Comparison of ENCODE assay signal across 21 cellular contexts in the genomic region with DNA sequence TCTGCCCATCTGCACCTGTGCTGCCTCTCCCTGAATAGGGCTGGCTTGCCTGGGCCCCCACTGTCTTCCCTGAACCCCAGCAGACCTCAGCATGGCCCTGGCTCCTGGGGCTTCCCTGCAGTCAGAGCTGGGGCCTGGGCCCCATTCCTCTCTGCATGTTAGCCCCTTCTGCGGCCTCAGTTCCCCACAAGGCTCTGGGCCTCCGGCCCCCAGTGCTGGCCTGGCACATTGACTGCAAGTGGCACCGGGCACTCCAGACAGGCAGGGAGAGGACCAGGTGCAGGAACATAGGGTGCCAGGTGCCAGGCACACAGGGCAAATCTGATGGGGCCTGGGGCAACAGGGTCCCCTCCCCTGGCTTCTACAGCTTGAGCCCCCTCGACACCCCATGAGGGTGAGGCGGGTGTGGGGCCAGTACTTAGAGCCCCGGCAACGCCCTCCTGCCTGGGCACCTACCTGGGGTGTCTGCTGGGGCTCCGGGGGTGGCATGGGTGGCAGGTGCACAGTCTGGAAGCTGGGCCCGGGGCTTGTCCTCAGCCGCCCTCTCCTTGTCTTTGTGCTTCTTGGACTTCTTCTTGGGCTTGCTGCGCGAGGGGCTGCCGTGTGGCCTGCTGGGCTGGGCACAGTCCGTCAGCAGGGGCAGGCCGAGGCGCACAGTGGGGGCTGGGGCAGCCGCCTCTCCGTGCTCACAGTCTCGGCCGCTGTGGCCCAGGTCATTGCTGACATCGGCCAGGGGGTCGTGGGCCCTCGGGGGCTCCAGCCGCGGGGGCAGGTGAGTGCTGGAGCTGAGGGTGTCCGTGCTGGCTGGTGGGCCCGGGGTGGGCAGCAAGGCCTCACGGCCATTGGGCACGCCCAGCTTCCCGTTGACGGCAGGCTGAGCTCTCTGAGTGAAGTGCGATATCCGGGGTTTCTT. TPM values are rescaled to one million over a fixed set of nuclear protein-coding genes. Genes with fewer than 3 reads are reported as not detected.
DNase-seq lines count a peak whose midpoint lies in the region; ATAC-seq, FAIRE-seq and TF ChIP-seq lines count a peak whose summit lies in the region.
"Had no signal": no experiment of that assay in that cellular context is flagged by ENCODE, and none has a peak within 500 bp of the region (broad histone marks: within the 10 kb centered on the region; RNA-seq: fewer than 3 reads in every experiment).

No MANE protein-coding gene starts in this region.

- ATAC-seq in right cardiac atrium (peak; percentile 5 to 12), Right ventricle myocardium superior (ENCODE audit: poor library complexity) (no peak), IMR-90 (ENCODE audit: low read depth) (no peak), HG03439 (IDR thresholded peaks at IDR 0.05; ENCODE audit: unreplicated experiment) (no peak), GM19395 (IDR thresholded peaks at IDR 0.05; ENCODE audit: unreplicated experiment) (no peak)
- ATAC-seq in stimulated activated effector memory CD8-positive, alpha-beta T cell treated with anti-CD3 and anti-CD28 coated beads, Interleukin-12 subunit alpha, Interleukin-12 subunit beta, amount 100 ng/mL, for 72 hours, result no peak

- TF ChIP-seq RAD21 in IMR-90 (IDR thresholded peaks at IDR 0.05; ENCODE audit: low read length), result no peak
- TF ChIP-seq RAD21 in H1 (IDR thresholded peaks at IDR 0.05 in 1 of 2, conservative IDR thresholded peaks at IDR 0.05 in 1 of 2; ENCODE audit: low read depth in 2 of 2, low read length in 2 of 2), result no peak

- no peak overlapping the region for H3K18ac ChIP-seq in IMR-90 (ENCODE audit: low read depth, low read length)
- no peak overlapping the region for H3K18ac ChIP-seq in H1 (ENCODE audit: extremely low read depth, low read length)

- no peak overlapping the region for H3K4ac ChIP-seq in IMR-90 (ENCODE audit: low read depth, low read length)
- H3K4ac ChIP-seq in H1 (replicated peaks; ENCODE audit: insufficient read length, low read depth, low read length), result no peak overlapping the region

- H2AFZ ChIP-seq in IMR-90 (replicated peaks; ENCODE audit: low read length, poor library complexity) (no peak overlapping the region), H1 (ENCODE audit: low read length) (no peak overlapping the region)

- TF ChIP-seq EP300 in H1 (IDR thresholded peaks at IDR 0.05; ENCODE audit: borderline replicate concordance in 1 of 2, low read depth in 2 of 2, low read length in 2 of 2), result no peak

- H3K27me3 ChIP-seq in right cardiac atrium (ENCODE audit: control insufficient read depth, insufficient read depth) (no peaks in the 10 kb centered on the region), IMR-90 (ENCODE audit: control insufficient read depth, insufficient read depth, low read length) (no peaks in the 10 kb centered on the region), H1 (replicated peaks in 1 of 4; ENCODE audit: control insufficient read depth in 3 of 4, extremely low read depth in 1 of 4, insufficient read depth in 3 of 4, low read length in 3 of 4) (no peaks in the 10 kb centered on the region)
- H3K27me3 ChIP-seq: SJSA1, testis, vagina had no signal

- FAIRE-seq in H1 (lab: Jason Lieb, UNC), result no peak
- FAIRE-seq: RCC 7860 had no signal

- dilution Hi-C loops in IMR-90 (cut with HindIII; ENCODE audit: low sequenced_read_pairs, unreplicated experiment), result no loop called here

- no peak overlapping the region for H2BK12ac ChIP-seq in H1 (ENCODE audit: low read depth, low read length)

- H3K36me3 Mint-ChIP-seq in stimulated activated effector memory CD8-positive, alpha-beta T cell treated with anti-CD3 and anti-CD28 coated beads, Interleukin-12 subunit alpha, Interleukin-12 subunit beta, amount 100 ng/mL, for 72 hours, result peaks cover 99% of the 10 kb centered on the region

- H3K4me1 ChIP-seq in right cardiac atrium (ENCODE audit: control insufficient read depth, insufficient read depth, low read length) (no peaks in the 10 kb centered on the region), IMR-90 (ENCODE audit: control insufficient read depth, insufficient read depth, low read length) (peaks cover 13% of the 10 kb centered on the region), H1 (replicated peaks in 1 of 4; ENCODE audit: control insufficient read depth in 3 of 4, insufficient read depth in 4 of 4, low read length in 3 of 4) (no peaks in the 10 kb centered on the region; a peak in 3 of 7 replicates)

- H3K4me1 Mint-ChIP-seq in stimulated activated effector memory CD8-positive, alpha-beta T cell treated with anti-CD3 and anti-CD28 coated beads, Interleukin-12 subunit alpha, Interleukin-12 subunit beta, amount 100 ng/mL, for 72 hours, result peaks cover 21% of the 10 kb centered on the region
- H3K4me1 Mint-ChIP-seq: activated naive CD4-positive, alpha-beta T cell treated with anti-CD3 and anti-CD28 coated beads, Interleukin-2, amount 50 U/mL, for 24 hours had no signal

- no peaks in the 10 kb centered on the region for H3K23me2 ChIP-seq in H1 (ENCODE audit: low read depth, low read length)

- BruUV-seq in IMR-90 (replicated peaks; lab: Mats Ljungman, UMichigan), result no TSS peak

- no peak for TF ChIP-seq POLR2A in IMR-90 (IDR thresholded peaks at IDR 0.05; ENCODE audit: low read depth, low read length)
- TF ChIP-seq POLR2A in H1 (IDR thresholded peaks at IDR 0.05; ENCODE audit: control extremely low read depth in 1 of 2, low read depth in 2 of 2, low read length in 2 of 2), result no peak

- POLR2A ChIA-PET in IMR-90 (lab: Charles Lee; ENCODE audit: unreplicated experiment), result no interaction called here
- POLR2A ChIA-PET in H1 (lab: Charles Lee; ENCODE audit: partially characterized antibody), result interaction anchor here (0.6 to 1.5 kb wide), 6 partner anchors 10 to 381 kb away, joined by 3 to 6 read pairs (median 3); partner anchors contain the start of gene UPF1

- H4K8ac ChIP-seq in IMR-90 (ENCODE audit: low read depth in 2 of 2, low read length in 2 of 2), result no peak overlapping the region
- peak overlapping the region; percentile 84; the same call in 1 of the 2 replicates for H4K8ac ChIP-seq in H1 (ENCODE audit: extremely low read depth, insufficient read depth, low read length)

- no peak overlapping the region for H4K5ac ChIP-seq in IMR-90 (ENCODE audit: low read depth, low read length)
- H4K5ac ChIP-seq in H1 (ENCODE audit: insufficient read length, low read depth, low read length), result no peak overlapping the region

- WGBS in right cardiac atrium, result 75% methylated on average over 33 of the region's 33 CpGs
- WGBS in IMR-90 (ENCODE audit: extremely low coverage in 2 of 2, insufficient read length in 1 of 2), 2 experiments, result 90% methylated on average over 14 of the region's 33 CpGs; no CpG with 5 or more reads in 1 of the 2 experiments
- WGBS in H1 (ENCODE audit: extremely low coverage in 1 of 2, insufficient coverage in 1 of 2, insufficient read length in 1 of 2, insufficient replicate concordance in 2 of 2, low coverage in 1 of 2, low lambda C conversion rate in 2 of 2, missing lambda C conversion rate in 1 of 2), 2 experiments, result 88% methylated on average over 27 of the region's 33 CpGs; no CpG with 5 or more reads in 1 of the 2 experiments

- H3K9ac ChIP-seq in IMR-90 (ENCODE audit: low read depth, low read length), result no peak overlapping the region
- no peak overlapping the region for H3K9ac ChIP-seq in H1 (replicated peaks in 1 of 4; ENCODE audit: extremely low read depth in 1 of 4, low read depth in 3 of 4, low read length in 3 of 4)

- H3K9me1 ChIP-seq in IMR-90 (ENCODE audit: insufficient read depth, low read length), result 0 out of 2 replicates have a peak, but pooled peaks cover 5% of the 10 kb centered on the region

- H2BK120ac ChIP-seq in IMR-90 (ENCODE audit: low read depth, low read length), result no peak overlapping the region
- no peak overlapping the region for H2BK120ac ChIP-seq in H1 (replicated peaks; ENCODE audit: low read depth, low read length)

- H3K27ac Mint-ChIP-seq in stimulated activated effector memory CD8-positive, alpha-beta T cell treated with anti-CD3 and anti-CD28 coated beads, Interleukin-12 subunit alpha, Interleukin-12 subunit beta, amount 100 ng/mL, for 72 hours, result peak overlapping the region; percentile 88
- H3K27ac Mint-ChIP-seq: activated naive CD4-positive, alpha-beta T cell treated with anti-CD3 and anti-CD28 coated beads, Interleukin-2, amount 50 U/mL, for 24 hours; stimulated activated memory B cell treated with anti-CD40 and anti-IgM and Interleukin-4, amounts not matched to agents 10 μg/mL and 1 μg/mL and 100 μg/mL, for 72 hours had no signal

- H3K4me2 ChIP-seq in IMR-90 (ENCODE audit: low read depth, low read length), result no peak overlapping the region
- H3K4me2 ChIP-seq in H1 (ENCODE audit: insufficient read depth in 1 of 2, low read depth in 2 of 2, low read length in 2 of 2), result no peak overlapping the region
- H3K4me2 ChIP-seq: smooth muscle cell had no signal

- H3K4me3 Mint-ChIP-seq in stimulated activated effector memory CD8-positive, alpha-beta T cell treated with anti-CD3 and anti-CD28 coated beads, Interleukin-12 subunit alpha, Interleukin-12 subunit beta, amount 100 ng/mL, for 72 hours, result no peak overlapping the region
- H3K4me3 Mint-ChIP-seq: activated naive CD4-positive, alpha-beta T cell treated with anti-CD3 and anti-CD28 coated beads, Interleukin-2, amount 50 U/mL, for 24 hours; stimulated activated memory B cell treated with anti-CD40 and anti-IgM and Interleukin-4, amounts not matched to agents 10 μg/mL and 1 μg/mL and 100 μg/mL, for 72 hours had no signal

- H3K9me3 Mint-ChIP-seq in stimulated activated effector memory CD8-positive, alpha-beta T cell treated with anti-CD3 and anti-CD28 coated beads, Interleukin-12 subunit alpha, Interleukin-12 subunit beta, amount 100 ng/mL, for 72 hours, result no peaks in the 10 kb centered on the region
- H3K9me3 Mint-ChIP-seq: activated naive CD4-positive, alpha-beta T cell treated with anti-CD3 and anti-CD28 coated beads, Interleukin-2, amount 50 U/mL, for 24 hours; stimulated activated memory B cell treated with anti-CD40 and anti-IgM and Interleukin-4, amounts not matched to agents 10 μg/mL and 1 μg/mL and 100 μg/mL, for 72 hours had no signal

- no peak overlapping the region for H2BK20ac ChIP-seq in IMR-90 (ENCODE audit: low read depth, low read length)
- H2BK20ac ChIP-seq in H1 (ENCODE audit: low read length), result no peak overlapping the region

- DNase-seq in right cardiac atrium (peak in 2 of 3 donors; percentile 61 to 71), Right ventricle myocardium superior (no peak), IMR-90 (no peak), H1 (ENCODE audit: low read depth in 1 of 2, low spot score in 2 of 2) (no peak), GM13976 (ENCODE audit: low spot score) (no peak)
- no peak for DNase-seq in stimulated activated effector memory CD8-positive, alpha-beta T cell treated with anti-CD3 and anti-CD28 coated beads, Interleukin-12 subunit alpha, Interleukin-12 subunit beta, amount 100 ng/mL, for 72 hours (ENCODE audit: low spot score in 2 of 2)
- DNase-seq: DMS 273 treated with DMSO at 0.1 percent for 48 hours, kidney glomerular epithelial cell, mammary epithelial cell had no signal

- no peak overlapping the region for H2BK15ac ChIP-seq in IMR-90 (ENCODE audit: low read depth, low read length)
- H2BK15ac ChIP-seq in H1 (ENCODE audit: low read length), result no peak overlapping the region

- H2AK5ac ChIP-seq in IMR-90 (ENCODE audit: low read depth, low read length), result no peak overlapping the region
- no peak overlapping the region for H2AK5ac ChIP-seq in H1 (ENCODE audit: low read depth, low read length)

- H3K56ac ChIP-seq in IMR-90 (ENCODE audit: extremely low read depth, insufficient read depth, low read length), result no peak overlapping the region
- no peak overlapping the region for H3K56ac ChIP-seq in H1 (replicated peaks; ENCODE audit: insufficient read length, low read depth, low read length)

- CTCF ChIA-PET in IMR-90 (lab: Yijun Ruan, JAX) (interaction anchor here (3.5 kb wide), 1 partner anchor 13 kb away, joined by 21 read pairs; no protein-coding TSS in a partner anchor), H1 (lab: Charles Lee; ENCODE audit: partially characterized antibody) (interaction anchor here (0.5 to 13.5 kb wide), 43 partner anchors 10 to 445 kb away, joined by 3 to 143 read pairs (median 4); partner anchors contain the start of genes CERS1, COMP, REX1BD and SSBP4)

- H4K20me1 ChIP-seq in IMR-90 (ENCODE audit: insufficient read depth, low read length) (peaks cover 64% of the 10 kb centered on the region), H1 (replicated peaks in 1 of 2; ENCODE audit: control insufficient read depth in 1 of 2, insufficient read depth in 2 of 2, low read length in 2 of 2) (peaks cover 0 to 3% of the 10 kb centered on the region in 2 experiments)

- no peaks in the 10 kb centered on the region for H3K79me2 ChIP-seq in H1 (ENCODE audit: control insufficient read depth in 1 of 2, insufficient read depth in 2 of 2, low read length in 2 of 2)

- H3K9me3 ChIP-seq in right cardiac atrium (ENCODE audit: control insufficient read depth, low read length) (no peaks in the 10 kb centered on the region), IMR-90 (ENCODE audit: control insufficient read depth, insufficient read depth, low read length) (no peaks in the 10 kb centered on the region), H1 (ENCODE audit: insufficient read depth in 2 of 2, low read depth in 1 of 2, low read length in 1 of 2) (no peaks in the 10 kb centered on the region)
- H3K9me3 ChIP-seq: SJSA1, testis, vagina had no signal

- H2AK9ac ChIP-seq in IMR-90 (replicated peaks; ENCODE audit: low read depth, low read length, poor library complexity), result peak overlapping the region; percentile 91

- H2BK5ac ChIP-seq in IMR-90 (ENCODE audit: low read depth, low read length, poor library complexity, severe bottlenecking) (no peak overlapping the region), H1 (ENCODE audit: low read depth, low read length) (no peak overlapping the region)

- H3K4me3 ChIP-seq in right cardiac atrium (ENCODE audit: low read length) (no peak overlapping the region), IMR-90 (ENCODE audit: insufficient read depth, low read depth, low read length) (no peak overlapping the region), H1 (ENCODE audit: extremely low read depth in 1 of 4, insufficient read depth in 2 of 4, low read depth in 3 of 4, low read length in 4 of 4) (no peak overlapping the region)
- H3K4me3 ChIP-seq: SJSA1, smooth muscle cell, testis, vagina had no signal

- H4K91ac ChIP-seq in IMR-90 (ENCODE audit: insufficient read depth, low read depth, low read length) (no peak overlapping the region), H1 (replicated peaks; ENCODE audit: insufficient read length, low read length) (no peak overlapping the region)

- peaks cover 53% of the 10 kb centered on the region for H3K36me3 ChIP-seq in IMR-90 (ENCODE audit: control insufficient read depth, insufficient read depth, low read length)
- H3K36me3 ChIP-seq in H1 (ENCODE audit: control insufficient read depth in 2 of 4, insufficient read depth in 4 of 4, low read length in 3 of 4), result peaks cover 0 to 13% (median 4%) of the 10 kb centered on the region in 4 experiments; a peak in 3 of 8 replicates

- H3K79me1 ChIP-seq in IMR-90 (ENCODE audit: low read depth in 1 of 2, low read length in 2 of 2) (peaks cover 17 to 62% of the 10 kb centered on the region in 2 experiments), H1 (ENCODE audit: low read depth, low read length) (no peaks in the 10 kb centered on the region)

- in situ Hi-C loops in IMR-90 (cut with MboI; ENCODE audit: low sequenced_read_pairs), result loop anchor here (5.0 to 10.0 kb wide), 2 partner anchors 125 to 402 kb away; partner anchors contain the start of gene UBA52
- in situ Hi-C loops in GM13976 (cut with MboI; ENCODE audit: low sequenced_read_pairs, unreplicated experiment), result no loop called here

- H3K27ac ChIP-seq in right cardiac atrium (ENCODE audit: low read length) (no peak overlapping the region), IMR-90 (ENCODE audit: insufficient read depth, low read length) (no peak overlapping the region), H1 (ENCODE audit: low read depth, low read length) (no peak overlapping the region)
- H3K27ac ChIP-seq: SJSA1, testis had no signal

- TF ChIP-seq CTCF in IMR-90 (conservative IDR thresholded peaks at IDR 0.05; ENCODE audit: low read depth, low read length) (no peak), H1 (IDR thresholded peaks at IDR 0.05; ENCODE audit: control extremely low read depth in 1 of 3, insufficient read depth in 1 of 3, low read depth in 1 of 3, low read length in 3 of 3) (no peak), GM13976 (IDR thresholded peaks at IDR 0.05; ENCODE audit: borderline replicate concordance, control extremely low read depth, extremely low read depth, insufficient read depth, missing control alignments) (no peak)

- intact Hi-C loops in right cardiac atrium (cut with DNase I) (loop anchor here in 1 of 4 donors (10.0 kb wide), 2 partner anchors 125 to 395 kb away; partner anchors contain the start of gene UBA52), Right ventricle myocardium superior (cut with DNase I) (loop anchor here (5.0 to 10.0 kb wide), 2 partner anchors 112 to 415 kb away; no protein-coding TSS in a partner anchor), IMR-90 (cut with micrococcal nuclease) (loop anchor here (5.0 to 10.0 kb wide), 2 partner anchors 107 to 225 kb away; partner anchors contain the start of gene KXD1)

- H3K23ac ChIP-seq in IMR-90 (ENCODE audit: low read depth, low read length), result no peak overlapping the region
- H3K23ac ChIP-seq in H1 (ENCODE audit: insufficient read length), result no peak overlapping the region

- H3K14ac ChIP-seq in IMR-90 (replicated peaks; ENCODE audit: low read depth, low read length) (no peak overlapping the region), H1 (ENCODE audit: insufficient read length) (no peak overlapping the region)

RNA-seq across cellular contexts. Expression of gene ISYNA1, which starts 12.3 kb away (rescaled TPM):
- 10 to 100 TPM; 36.9 to 55.4 (median 45.3) TPM for total RNA-seq in right cardiac atrium
- 50.7 TPM for polyA plus RNA-seq in right cardiac atrium
- 26.0 TPM for total RNA-seq in Right ventricle myocardium superior
- total RNA-seq in IMR-90 (2012; rRNA removed), result 3.4 and 3.9 TPM in 2 replicates
- 24.7 and 29.4 TPM in 2 replicates for polyA plus RNA-seq in IMR-90 (2012; rRNA removed)
- polyA plus RNA-seq in IMR-90 (2012; cell fraction: cytosol; rRNA removed), result 12.2 and 29.5 TPM in 2 replicates
- polyA plus RNA-seq in IMR-90 (2012; cell fraction: nucleus; rRNA removed; ENCODE audit: low replicate concordance), result 118 and 248 TPM in 2 replicates
- total RNA-seq in H1 (2021; fragmentation: NEBNext Ultra II Directional; extraction: Animal tissue kit (Norgen Biotek cat#: 25700)), result 207 and 215 TPM in 2 replicates
- 264 and 330 TPM in 2 replicates for polyA plus RNA-seq in H1 (2011; rRNA removed)
- polyA plus RNA-seq in H1 (2011; cell fraction: cytosol; rRNA removed), result 164 TPM
- 558 TPM for polyA plus RNA-seq in H1 (2011; cell fraction: nucleus; rRNA removed)
- 147 to 255 TPM (median 231 TPM) in 4 replicates for polyA plus RNA-seq in H1 (2012, experiment 1 of 2)
- polyA plus RNA-seq in H1 (2012, experiment 2 of 2), result 269 TPM
- polyA plus RNA-seq in H1 (2013, experiment 1 of 2), result 172 TPM
- 158 TPM for polyA plus RNA-seq in H1 (2013, experiment 2 of 2)
- polyA minus RNA-seq in H1 (2011; rRNA and poly(A)+ RNA removed), result 67.7 and 79.7 TPM in 2 replicates
- polyA minus RNA-seq in H1 (2011; cell fraction: cytosol; rRNA and poly(A)+ RNA removed), result 153 TPM
- polyA minus RNA-seq in H1 (2011; cell fraction: nucleus; rRNA and poly(A)+ RNA removed), result 97.1 TPM

RNA-seq across cellular contexts. Expression of gene SSBP4, which starts 31.1 kb away (rescaled TPM):
- total RNA-seq in right cardiac atrium (10 to 100 TPM; 32.7 to 40.0 (median 37.8) TPM), Right ventricle myocardium superior (30.4 TPM), IMR-90 (2012; rRNA removed) (13.3 and 14.9 TPM in 2 replicates)
- polyA plus RNA-seq in right cardiac atrium (36.2 TPM), IMR-90 (2012; rRNA removed) (39.7 and 48.1 TPM in 2 replicates), H1 (2011; rRNA removed) (33.7 and 51.3 TPM in 2 replicates)
- polyA plus RNA-seq in IMR-90 (2012; cell fraction: cytosol; rRNA removed), result 36.0 and 75.3 TPM in 2 replicates
- polyA plus RNA-seq in IMR-90 (2012; cell fraction: nucleus; rRNA removed; ENCODE audit: low replicate concordance), result 110 and 323 TPM in 2 replicates
- total RNA-seq in H1 (2021; fragmentation: NEBNext Ultra II Directional; extraction: Animal tissue kit (Norgen Biotek cat#: 25700)), result 26.4 and 30.5 TPM in 2 replicates
- 28.5 TPM for polyA plus RNA-seq in H1 (2011; cell fraction: cytosol; rRNA removed)
- 60.9 TPM for polyA plus RNA-seq in H1 (2011; cell fraction: nucleus; rRNA removed)
- 11.5 to 29.1 TPM (median 22.0 TPM) in 4 replicates for polyA plus RNA-seq in H1 (2012, experiment 1 of 2)
- polyA plus RNA-seq in H1 (2012, experiment 2 of 2), result 26.6 TPM
- polyA plus RNA-seq in H1 (2013, experiment 1 of 2), result 40.7 TPM
- 42.3 TPM for polyA plus RNA-seq in H1 (2013, experiment 2 of 2)
- 1.9 and 3.2 TPM in 2 replicates for polyA minus RNA-seq in H1 (2011; rRNA and poly(A)+ RNA removed)
- 25.3 TPM for polyA minus RNA-seq in H1 (2011; cell fraction: cytosol; rRNA and poly(A)+ RNA removed)
- polyA minus RNA-seq in H1 (2011; cell fraction: nucleus; rRNA and poly(A)+ RNA removed), result 21.7 TPM

RNA-seq across cellular contexts. Expression of gene LRRC25, which starts 52.9 kb away (rescaled TPM):
- total RNA-seq in right cardiac atrium (1 to 10 TPM; 3.1 to 4.3 (median 3.7) TPM), Right ventricle myocardium superior (3.6 TPM), IMR-90 (2012; rRNA removed) (not detected in 2 replicates)
- polyA plus RNA-seq in right cardiac atrium (1.5 TPM), IMR-90 (2012; rRNA removed) (0.03 TPM in 1 of 2 replicates, not detected in the other), H1 (2011; rRNA removed) (0.31 and 0.41 TPM in 2 replicates)
- 0.08 and 0.09 TPM in 2 replicates for polyA plus RNA-seq in IMR-90 (2012; cell fraction: cytosol; rRNA removed)
- 0.08 TPM in 1 of 2 replicates, not detected in the other for polyA plus RNA-seq in IMR-90 (2012; cell fraction: nucleus; rRNA removed; ENCODE audit: low replicate concordance)
- total RNA-seq in H1 (2021; fragmentation: NEBNext Ultra II Directional; extraction: Animal tissue kit (Norgen Biotek cat#: 25700)), result 0.20 and 0.23 TPM in 2 replicates
- 0.35 TPM for polyA plus RNA-seq in H1 (2011; cell fraction: cytosol; rRNA removed)
- 0.30 TPM for polyA plus RNA-seq in H1 (2011; cell fraction: nucleus; rRNA removed)
- polyA plus RNA-seq in H1 (2012, experiment 1 of 2), result 0.09 to 0.29 TPM (median 0.19 TPM) in 3 of 4 replicates, not detected in the other
- polyA plus RNA-seq in H1 (2012, experiment 2 of 2), result 0.16 TPM
- 0.14 TPM for polyA plus RNA-seq in H1 (2013, experiment 1 of 2)
- 0.13 TPM for polyA plus RNA-seq in H1 (2013, experiment 2 of 2)
- 0.35 and 0.46 TPM in 2 replicates for polyA minus RNA-seq in H1 (2011; rRNA and poly(A)+ RNA removed)
- polyA minus RNA-seq in H1 (2011; cell fraction: cytosol; rRNA and poly(A)+ RNA removed), result not detected
- not detected for polyA minus RNA-seq in H1 (2011; cell fraction: nucleus; rRNA and poly(A)+ RNA removed)
- total RNA-seq: dermis blood vessel endothelial cell, endothelial cell of umbilical vein, mammary epithelial cell, pulmonary artery endothelial cell, SJSA1, smooth muscle cell had no signal
- polyA plus RNA-seq: endothelial cell of umbilical vein, mammary epithelial cell had no signal

Comparison
In these comparisons a context has a peak if more than half of its experiments do, and no peak if none do; other contexts are left out.
1. ATAC-seq: peak in right cardiac atrium (2 of 2); none in Right ventricle myocardium superior (single experiment), IMR-90 (single experiment), stimulated activated effector memory CD8-positive, alpha-beta T cell treated with anti-CD3 and anti-CD28 coated beads, Interleukin-12 subunit alpha, Interleukin-12 subunit beta, amount 100 ng/mL, for 72 hours (single experiment), HG03439 (single experiment) and GM19395 (single experiment).
2. DNase-seq: peak in right cardiac atrium (2 of 3); none in Right ventricle myocardium superior (single experiment), IMR-90 (single experiment), H1 (0 of 2), stimulated activated effector memory CD8-positive, alpha-beta T cell treated with anti-CD3 and anti-CD28 coated beads, Interleukin-12 subunit alpha, Interleukin-12 subunit beta, amount 100 ng/mL, for 72 hours (0 of 2) and GM13976 (single experiment).